ENCODE assay signal across 11 cellular contexts in the genomic region with DNA sequence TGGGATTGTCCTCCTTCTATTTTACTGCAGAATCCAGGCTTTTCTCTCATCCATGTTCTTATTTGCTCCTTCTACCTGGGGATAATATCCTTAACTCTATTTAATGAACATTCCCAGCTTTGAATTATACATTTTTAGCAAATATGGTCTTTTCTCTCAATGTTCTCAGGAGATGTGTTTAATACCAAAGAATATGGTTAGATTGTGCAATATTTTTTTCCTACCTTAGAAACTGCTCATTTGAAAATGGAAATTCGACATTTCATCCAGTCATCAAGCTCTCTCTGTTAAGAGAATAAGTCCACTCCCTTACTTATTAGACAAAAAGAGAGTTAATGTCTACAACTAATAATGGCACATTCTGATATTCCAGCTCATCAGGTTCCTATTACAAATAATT.
"Had no signal": no experiment of that assay in that cellular context is flagged by ENCODE, and none has a peak within 500 bp of the region (broad histone marks: within the 10 kb centered on the region; RNA-seq: fewer than 3 reads in every experiment).

No MANE protein-coding gene starts in this region.

- FAIRE-seq: H1, H54 had no signal

- ATAC-seq: HCT116 had no signal

- H3K9me3 ChIP-seq: HAP-1 had no signal

- H3K27ac ChIP-seq: GM23248 had no signal

- H3K9me3 Mint-ChIP-seq: H9, HFFc6 had no signal

- H2AFZ ChIP-seq: GM23248 had no signal

- H3K4me3 ChIP-seq: GM23248, GM23338, HAP-1 had no signal

- H3K9ac ChIP-seq: GM23248 had no signal

- H3K4me3 Mint-ChIP-seq: GM23338, H9, HFFc6 had no signal

- H3K36me3 ChIP-seq: HAP-1 had no signal

- H3K4me2 ChIP-seq: GM23338 had no signal

- H3K4me1 ChIP-seq: HAP-1 had no signal

- H3K27ac Mint-ChIP-seq: GM23338, H9, HFFc6 had no signal

- DNase-seq: GM23248, GOT3, H7, H9, HCEC 1CT, HFFc6 had no signal
